Comparison of ENCODE assay signal across 12 cellular contexts in genomic region chr1:81811757-81812371, GRCh38. TPM values are rescaled to one million over a fixed set of nuclear protein-coding genes. Genes with fewer than 3 reads are reported as not detected.
DNase-seq lines count a peak whose midpoint lies in the region; ATAC-seq, FAIRE-seq and TF ChIP-seq lines count a peak whose summit lies in the region.
"Had no signal": no experiment of that assay in that cellular context is flagged by ENCODE, and none has a peak within 500 bp of the region (broad histone marks: within the 10 kb centered on the region; RNA-seq: fewer than 3 reads in every experiment).

No MANE protein-coding gene starts in this region.

- no peaks in the 10 kb centered on the region for H3K9me3 ChIP-seq in MM.1S (replicated peaks; ENCODE audit: insufficient read depth, low read length)
- H3K9me3 ChIP-seq in neural cell (ENCODE audit: low read length): no peaks in the 10 kb centered on the region

- no peak for ATAC-seq in GM19467 (IDR thresholded peaks at IDR 0.05; ENCODE audit: unreplicated experiment)
- no peak for ATAC-seq in HG02588 (IDR thresholded peaks at IDR 0.05; ENCODE audit: unreplicated experiment)
- ATAC-seq: activated naive CD8-positive, alpha-beta T cell treated with anti-CD3 and anti-CD28 coated beads, Interleukin-2, amount 50 U/mL, for 24 hours; K562 had no signal

- H3K79me2 ChIP-seq in MM.1S (ENCODE audit: low read length) (no peaks in the 10 kb centered on the region), neural cell (replicated peaks; ENCODE audit: insufficient read depth, low read length) (peaks cover 100% of the 10 kb centered on the region)

- H3F3A ChIP-seq in MM.1S (ENCODE audit: insufficient read depth, low read length): no peaks in the 10 kb centered on the region
- H3F3A ChIP-seq in neural cell (ENCODE audit: insufficient read depth, low read length, poor library complexity, severe bottlenecking): peaks cover 4% of the 10 kb centered on the region

- no peak overlapping the region for H3K4me3 ChIP-seq in MM.1S (ENCODE audit: low read length)
- no peak overlapping the region for H3K4me3 ChIP-seq in choroid plexus epithelial cell (ENCODE audit: low read depth, low read length)
- no peak overlapping the region for H3K4me3 ChIP-seq in neural cell (ENCODE audit: low read length)
- H3K4me3 ChIP-seq in lower leg skin (ENCODE audit: low read depth, poor library complexity, severe bottlenecking): no peak overlapping the region
- H3K4me3 ChIP-seq: K562 had no signal

- peak; percentile 59 for DNase-seq in DMS53 (lab: John Stamatoyannopoulos, UW)
- peak; percentile 22 for DNase-seq in MM.1S
- DNase-seq in choroid plexus epithelial cell (ENCODE audit: low read depth): peak; percentile 25
- DNase-seq in frontal cortex (ENCODE audit: low spot score in 2 of 2): no peak
- DNase-seq in lower leg skin (ENCODE audit: low spot score in 2 of 2): no peak
- DNase-seq: activated naive CD8-positive, alpha-beta T cell treated with anti-CD3 and anti-CD28 coated beads, Interleukin-2, amount 50 U/mL, for 24 hours had no signal

- WGBS in lower leg skin, 2 donors: 45 to 50% methylated on average over 3 of the region's 3 CpGs

- H3K4me2 ChIP-seq in MM.1S (ENCODE audit: low read depth, low read length) (no peak overlapping the region), neural cell (ENCODE audit: low read length) (no peak overlapping the region)

- TF ChIP-seq RAD21 in neural cell (conservative IDR thresholded peaks at IDR 0.05): peak; percentile 54

- intact Hi-C loops in lower leg skin (cut with DNase I; ENCODE audit: low total_unique reads): no loop called here

- no peak for TF ChIP-seq EP300 in neural cell (conservative IDR thresholded peaks at IDR 0.05; ENCODE audit: poor library complexity, severe bottlenecking)

- no peak overlapping the region for H2AFZ ChIP-seq in MM.1S (ENCODE audit: low read length)
- H2AFZ ChIP-seq in neural cell (ENCODE audit: low read depth, low read length): no peak overlapping the region

- H3K4me1 ChIP-seq in MM.1S (ENCODE audit: low read length): no peaks in the 10 kb centered on the region

- H3K27me3 ChIP-seq in MM.1S (replicated peaks; ENCODE audit: insufficient read depth, low read length) (no peaks in the 10 kb centered on the region), neural cell (ENCODE audit: insufficient read depth, low read depth, low read length) (no peaks in the 10 kb centered on the region)

- H3K27ac ChIP-seq in MM.1S (ENCODE audit: low read length) (no peak overlapping the region), neural cell (ENCODE audit: low read length) (no peak overlapping the region)
- H3K27ac ChIP-seq: epithelial cell of prostate had no signal

- H3K9me2 ChIP-seq in MM.1S (replicated peaks; ENCODE audit: insufficient read depth, low read length) (no peaks in the 10 kb centered on the region), neural cell (ENCODE audit: insufficient read depth, low read length) (no peaks in the 10 kb centered on the region)

- FAIRE-seq in frontal cortex (lab: Jason Lieb, UNC): no peak
- FAIRE-seq: K562 had no signal

- TF ChIP-seq POLR2A in lower leg skin (IDR thresholded peaks at IDR 0.05): no peak

- TF ChIP-seq CTCF in MM.1S (IDR thresholded peaks at IDR 0.05; ENCODE audit: low read length): peak; percentile 22
- peak; percentile 41 for TF ChIP-seq CTCF in choroid plexus epithelial cell (conservative IDR thresholded peaks at IDR 0.05; ENCODE audit: low read depth, low read length)
- peak; percentile 54 for TF ChIP-seq CTCF in neural cell (IDR thresholded peaks at IDR 0.05; ENCODE audit: poor library complexity, severe bottlenecking)
- TF ChIP-seq CTCF in lower leg skin (IDR thresholded peaks at IDR 0.05): no peak

- H3K36me3 ChIP-seq in MM.1S (replicated peaks; ENCODE audit: insufficient read depth, low read length) (no peaks in the 10 kb centered on the region), neural cell (ENCODE audit: insufficient read depth, low read length) (no peaks in the 10 kb centered on the region)

- H4K20me1 ChIP-seq in MM.1S (ENCODE audit: insufficient read depth, low read length) (no peaks in the 10 kb centered on the region), neural cell (ENCODE audit: insufficient read depth) (no peaks in the 10 kb centered on the region)

- H3K9ac ChIP-seq in MM.1S (ENCODE audit: low read length) (no peak overlapping the region), neural cell (ENCODE audit: low read length) (no peak overlapping the region)

TF ChIP-seq in neural cell, 6 proteins besides CTCF, POLR2A, EP300 and RAD21:
- TF ChIP-seq POLR2AphosphoS5 (IDR thresholded peaks at IDR 0.05): no peak
- TF ChIP-seq TAF1 (IDR thresholded peaks at IDR 0.05; ENCODE audit: low read depth): no peak
- peak; percentile 55 for TF ChIP-seq SMC3 (conservative IDR thresholded peaks at IDR 0.05; ENCODE audit: poor library complexity)
- TF ChIP-seq MXI1 (conservative IDR thresholded peaks at IDR 0.05; ENCODE audit: poor library complexity, severe bottlenecking): no peak

RNA-seq across cellular contexts. Expression of gene ADGRL2, which starts 11.1 kb away (rescaled TPM):
- 162 and 190 TPM in 2 replicates for polyA plus RNA-seq in neural cell
- 337 and 346 TPM in 2 replicates for polyA minus RNA-seq in neural cell
- total RNA-seq in frontal cortex (120 TPM), lower leg skin (10 to 100 TPM; 24.4 to 57.1 (median 45.4) TPM)
- total RNA-seq: T-helper 2 cell treated with Interferon-gamma antibody and Interleukin-4, amounts not matched to agents 100 ng/mL and 5 ng/mL, for 36 hours had no signal

Comparison
In these comparisons a context has a peak if more than half of its experiments do, and no peak if none do; other contexts are left out.
1. DNase-seq: peak in DMS53 (single experiment), MM.1S (single experiment) and choroid plexus epithelial cell (single experiment); none in frontal cortex (0 of 2) and lower leg skin (0 of 2).
2. CTCF ChIP-seq: peak in MM.1S (single experiment), choroid plexus epithelial cell (single experiment) and neural cell (single experiment); none in lower leg skin (0 of 3).